In the genomic region with DNA sequence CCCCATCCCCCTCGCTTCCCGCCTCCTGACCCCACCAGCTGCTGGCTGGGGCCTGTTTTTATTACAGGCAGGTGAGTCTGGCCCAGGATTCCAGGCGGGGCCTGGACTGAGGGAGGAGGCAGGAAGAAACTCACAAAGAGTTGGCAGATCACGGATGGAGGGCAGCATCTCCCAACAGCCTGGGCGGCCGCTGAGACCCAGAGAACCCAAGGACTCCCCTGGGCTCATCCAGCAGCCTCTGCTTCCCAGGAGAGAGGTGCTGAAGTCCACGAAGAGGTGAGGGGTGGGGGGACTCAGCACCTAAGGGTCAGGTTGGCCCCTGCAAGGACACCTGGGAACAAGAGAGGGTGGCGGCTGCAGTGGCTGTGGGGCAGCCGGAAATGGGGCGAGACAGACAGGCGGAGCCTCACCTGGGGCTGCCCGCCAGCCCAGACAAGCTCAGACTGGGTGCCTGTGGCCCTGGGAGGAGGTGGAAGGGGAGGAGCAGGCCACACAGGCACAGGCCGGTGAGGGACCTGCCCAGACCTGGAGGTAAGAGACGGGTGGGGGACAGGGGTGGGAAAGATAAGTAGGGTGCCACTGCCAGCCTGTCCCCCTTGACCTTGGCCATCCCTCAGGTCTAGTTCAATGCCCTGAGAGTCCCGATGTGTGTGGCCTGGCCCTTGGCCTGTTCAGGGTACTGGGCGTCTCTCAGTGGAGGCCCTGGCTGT, we compare ENCODE assay signal across 1 cellular context.
TF ChIP-seq lines count a peak whose summit lies in the region.

No MANE protein-coding gene starts in this region.

TF ChIP-seq in GM23338, 12 proteins besides CTCF, POLR2A, EP300 and RAD21 (continued from another document):
- TF ChIP-seq, protein P1, sequence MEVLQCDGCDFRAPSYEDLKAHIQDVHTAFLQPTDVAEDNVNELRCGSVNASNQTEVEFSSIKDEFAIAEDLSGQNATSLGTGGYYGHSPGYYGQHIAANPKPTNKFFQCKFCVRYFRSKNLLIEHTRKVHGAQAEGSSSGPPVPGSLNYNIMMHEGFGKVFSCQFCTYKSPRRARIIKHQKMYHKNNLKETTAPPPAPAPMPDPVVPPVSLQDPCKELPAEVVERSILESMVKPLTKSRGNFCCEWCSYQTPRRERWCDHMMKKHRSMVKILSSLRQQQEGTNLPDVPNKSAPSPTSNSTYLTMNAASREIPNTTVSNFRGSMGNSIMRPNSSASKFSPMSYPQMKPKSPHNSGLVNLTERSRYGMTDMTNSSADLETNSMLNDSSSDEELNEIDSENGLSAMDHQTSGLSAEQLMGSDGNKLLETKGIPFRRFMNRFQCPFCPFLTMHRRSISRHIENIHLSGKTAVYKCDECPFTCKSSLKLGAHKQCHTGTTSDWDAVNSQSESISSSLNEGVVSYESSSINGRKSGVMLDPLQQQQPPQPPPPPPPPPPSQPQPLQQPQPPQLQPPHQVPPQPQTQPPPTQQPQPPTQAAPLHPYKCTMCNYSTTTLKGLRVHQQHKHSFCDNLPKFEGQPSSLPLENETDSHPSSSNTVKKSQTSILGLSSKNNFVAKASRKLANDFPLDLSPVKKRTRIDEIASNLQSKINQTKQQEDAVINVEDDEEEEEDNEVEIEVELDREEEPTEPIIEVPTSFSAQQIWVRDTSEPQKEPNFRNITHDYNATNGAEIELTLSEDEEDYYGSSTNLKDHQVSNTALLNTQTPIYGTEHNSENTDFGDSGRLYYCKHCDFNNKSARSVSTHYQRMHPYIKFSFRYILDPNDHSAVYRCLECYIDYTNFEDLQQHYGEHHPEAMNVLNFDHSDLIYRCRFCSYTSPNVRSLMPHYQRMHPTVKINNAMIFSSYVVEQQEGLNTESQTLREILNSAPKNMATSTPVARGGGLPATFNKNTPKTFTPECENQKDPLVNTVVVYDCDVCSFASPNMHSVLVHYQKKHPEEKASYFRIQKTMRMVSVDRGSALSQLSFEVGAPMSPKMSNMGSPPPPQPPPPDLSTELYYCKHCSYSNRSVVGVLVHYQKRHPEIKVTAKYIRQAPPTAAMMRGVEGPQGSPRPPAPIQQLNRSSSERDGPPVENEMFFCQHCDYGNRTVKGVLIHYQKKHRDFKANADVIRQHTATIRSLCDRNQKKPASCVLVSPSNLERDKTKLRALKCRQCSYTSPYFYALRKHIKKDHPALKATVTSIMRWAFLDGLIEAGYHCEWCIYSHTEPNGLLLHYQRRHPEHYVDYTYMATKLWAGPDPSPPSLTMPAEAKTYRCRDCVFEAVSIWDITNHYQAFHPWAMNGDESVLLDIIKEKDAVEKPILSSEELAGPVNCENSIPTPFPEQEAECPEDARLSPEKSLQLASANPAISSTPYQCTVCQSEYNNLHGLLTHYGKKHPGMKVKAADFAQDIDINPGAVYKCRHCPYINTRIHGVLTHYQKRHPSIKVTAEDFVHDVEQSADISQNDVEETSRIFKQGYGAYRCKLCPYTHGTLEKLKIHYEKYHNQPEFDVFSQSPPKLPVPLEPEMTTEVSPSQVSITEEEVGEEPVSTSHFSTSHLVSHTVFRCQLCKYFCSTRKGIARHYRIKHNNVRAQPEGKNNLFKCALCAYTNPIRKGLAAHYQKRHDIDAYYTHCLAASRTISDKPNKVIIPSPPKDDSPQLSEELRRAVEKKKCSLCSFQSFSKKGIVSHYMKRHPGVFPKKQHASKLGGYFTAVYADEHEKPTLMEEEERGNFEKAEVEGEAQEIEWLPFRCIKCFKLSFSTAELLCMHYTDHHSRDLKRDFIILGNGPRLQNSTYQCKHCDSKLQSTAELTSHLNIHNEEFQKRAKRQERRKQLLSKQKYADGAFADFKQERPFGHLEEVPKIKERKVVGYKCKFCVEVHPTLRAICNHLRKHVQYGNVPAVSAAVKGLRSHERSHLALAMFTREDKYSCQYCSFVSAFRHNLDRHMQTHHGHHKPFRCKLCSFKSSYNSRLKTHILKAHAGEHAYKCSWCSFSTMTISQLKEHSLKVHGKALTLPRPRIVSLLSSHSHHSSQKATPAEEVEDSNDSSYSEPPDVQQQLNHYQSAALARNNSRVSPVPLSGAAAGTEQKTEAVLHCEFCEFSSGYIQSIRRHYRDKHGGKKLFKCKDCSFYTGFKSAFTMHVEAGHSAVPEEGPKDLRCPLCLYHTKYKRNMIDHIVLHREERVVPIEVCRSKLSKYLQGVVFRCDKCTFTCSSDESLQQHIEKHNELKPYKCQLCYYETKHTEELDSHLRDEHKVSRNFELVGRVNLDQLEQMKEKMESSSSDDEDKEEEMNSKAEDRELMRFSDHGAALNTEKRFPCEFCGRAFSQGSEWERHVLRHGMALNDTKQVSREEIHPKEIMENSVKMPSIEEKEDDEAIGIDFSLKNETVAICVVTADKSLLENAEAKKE (CRISPR knock-in tag; IDR thresholded peaks at IDR 0.05) = no peak
- TF ChIP-seq EZH2 (IDR thresholded peaks at IDR 0.05; ENCODE audit: low read depth, unreplicated experiment) (no peak), EZH2phosphoT487 (IDR thresholded peaks at IDR 0.05; ENCODE audit: unreplicated experiment) (no peak), ZNF331 (CRISPR knock-in tag; IDR thresholded peaks at IDR 0.05; ENCODE audit: low read depth) (no peak), ZNF114 (CRISPR knock-in tag; IDR thresholded peaks at IDR 0.05) (no peak), NANOG (IDR thresholded peaks at IDR 0.05; ENCODE audit: borderline replicate concordance) (no peak), JUNB (IDR thresholded peaks at IDR 0.05; ENCODE audit: unreplicated experiment) (no peak), CREB1 (CRISPR knock-in tag; IDR thresholded peaks at IDR 0.05; ENCODE audit: low read depth) (no peak), STAT1 (IDR thresholded peaks at IDR 0.05; ENCODE audit: unreplicated experiment) (no peak)
- TF ChIP-seq, protein P2, sequence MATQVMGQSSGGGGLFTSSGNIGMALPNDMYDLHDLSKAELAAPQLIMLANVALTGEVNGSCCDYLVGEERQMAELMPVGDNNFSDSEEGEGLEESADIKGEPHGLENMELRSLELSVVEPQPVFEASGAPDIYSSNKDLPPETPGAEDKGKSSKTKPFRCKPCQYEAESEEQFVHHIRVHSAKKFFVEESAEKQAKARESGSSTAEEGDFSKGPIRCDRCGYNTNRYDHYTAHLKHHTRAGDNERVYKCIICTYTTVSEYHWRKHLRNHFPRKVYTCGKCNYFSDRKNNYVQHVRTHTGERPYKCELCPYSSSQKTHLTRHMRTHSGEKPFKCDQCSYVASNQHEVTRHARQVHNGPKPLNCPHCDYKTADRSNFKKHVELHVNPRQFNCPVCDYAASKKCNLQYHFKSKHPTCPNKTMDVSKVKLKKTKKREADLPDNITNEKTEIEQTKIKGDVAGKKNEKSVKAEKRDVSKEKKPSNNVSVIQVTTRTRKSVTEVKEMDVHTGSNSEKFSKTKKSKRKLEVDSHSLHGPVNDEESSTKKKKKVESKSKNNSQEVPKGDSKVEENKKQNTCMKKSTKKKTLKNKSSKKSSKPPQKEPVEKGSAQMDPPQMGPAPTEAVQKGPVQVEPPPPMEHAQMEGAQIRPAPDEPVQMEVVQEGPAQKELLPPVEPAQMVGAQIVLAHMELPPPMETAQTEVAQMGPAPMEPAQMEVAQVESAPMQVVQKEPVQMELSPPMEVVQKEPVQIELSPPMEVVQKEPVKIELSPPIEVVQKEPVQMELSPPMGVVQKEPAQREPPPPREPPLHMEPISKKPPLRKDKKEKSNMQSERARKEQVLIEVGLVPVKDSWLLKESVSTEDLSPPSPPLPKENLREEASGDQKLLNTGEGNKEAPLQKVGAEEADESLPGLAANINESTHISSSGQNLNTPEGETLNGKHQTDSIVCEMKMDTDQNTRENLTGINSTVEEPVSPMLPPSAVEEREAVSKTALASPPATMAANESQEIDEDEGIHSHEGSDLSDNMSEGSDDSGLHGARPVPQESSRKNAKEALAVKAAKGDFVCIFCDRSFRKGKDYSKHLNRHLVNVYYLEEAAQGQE (IDR thresholded peaks at IDR 0.05; ENCODE audit: unreplicated experiment) = no peak
